In genomic region chr15:33146051-33146450, GRCh38 we compare ENCODE assay signal across 1 cellular context.
TF ChIP-seq lines count a peak whose summit lies in the region.

No MANE protein-coding gene starts in this region.

TF ChIP-seq in IMR-90, 13 proteins besides CTCF, POLR2A, EP300 and RAD21:
- no peak for TF ChIP-seq NFE2L2 (IDR thresholded peaks at IDR 0.05; ENCODE audit: low read depth, low read length)
- no peak for TF ChIP-seq CEBPB (IDR thresholded peaks at IDR 0.05; ENCODE audit: low read depth, low read length)
- no peak for TF ChIP-seq MXI1 (IDR thresholded peaks at IDR 0.05; ENCODE audit: borderline replicate concordance, low read depth, low read length)
- no peak for TF ChIP-seq CHD1 (IDR thresholded peaks at IDR 0.05; ENCODE audit: low read depth, low read length)
- no peak for TF ChIP-seq SMC3 (IDR thresholded peaks at IDR 0.05; ENCODE audit: low read depth, low read length)
- TF ChIP-seq RFX5 (IDR thresholded peaks at IDR 0.05; ENCODE audit: low read depth, low read length) = no peak
- no peak for TF ChIP-seq RCOR1 (IDR thresholded peaks at IDR 0.05; ENCODE audit: insufficient replicate concordance, low read length)
- no peak for TF ChIP-seq ELK1 (IDR thresholded peaks at IDR 0.05; ENCODE audit: borderline replicate concordance, low read depth, low read length)
- no peak for TF ChIP-seq BHLHE40 (IDR thresholded peaks at IDR 0.05; ENCODE audit: low read depth, low read length)
- TF ChIP-seq USF2 (IDR thresholded peaks at IDR 0.05; ENCODE audit: low read depth, low read length) = no peak
- no peak for TF ChIP-seq FOS (IDR thresholded peaks at IDR 0.05; ENCODE audit: low read depth, low read length)
- no peak for TF ChIP-seq MAFK (IDR thresholded peaks at IDR 0.05; ENCODE audit: low read depth, low read length)
- TF ChIP-seq MAZ (IDR thresholded peaks at IDR 0.05; ENCODE audit: borderline replicate concordance, low read depth, low read length) = no peak
